In genomic region chr5:150357326-150358260, GRCh38 we compare ENCODE assay signal across 8 cellular contexts. TPM values are rescaled to one million over a fixed set of nuclear protein-coding genes. Genes with fewer than 3 reads are reported as not detected.
DNase-seq lines count a peak whose midpoint lies in the region; ATAC-seq lines count a peak whose summit lies in the region.

Gene TCOF1, plus strand, starts transcription at chr5:150357697. Its CDS starts 50 bp downstream, at chr5:150357747.

- H3K9me3 ChIP-seq in CD8-positive, alpha-beta memory T cell (ENCODE audit: low read length): no peaks in the 10 kb centered on the region

- peaks cover 33% of the 10 kb centered on the region for H3K4me1 ChIP-seq in CD8-positive, alpha-beta memory T cell (ENCODE audit: insufficient read depth, low read length)

- H3K27me3 ChIP-seq in CD8-positive, alpha-beta memory T cell (ENCODE audit: insufficient read depth, low read length, poor library complexity, severe bottlenecking): no peaks in the 10 kb centered on the region

- peak within 1 kb of the TSS; percentile 82 to 97 (median 94) for H3K27ac Mint-ChIP-seq in CD8-positive, alpha-beta memory T cell

- H3K36me3 ChIP-seq in CD8-positive, alpha-beta memory T cell (ENCODE audit: insufficient read depth, low read length): peaks cover 16% of the 10 kb centered on the region

- POLR2A ChIA-PET in CD8-positive, alpha-beta memory T cell (lab: Charles Lee): interaction anchor here (1.6 kb wide), 1 partner anchor 53 kb away, joined by 4 read pairs; no protein-coding TSS in a partner anchor

- peak within 1 kb of the TSS; percentile 78 for H3K27ac ChIP-seq in CD8-positive, alpha-beta memory T cell (ENCODE audit: low read depth, low read length)

- peak; percentile 90 for ATAC-seq in GM19468 (IDR thresholded peaks at IDR 0.05; ENCODE audit: extremely low read depth, unreplicated experiment)

- H3K9me3 Mint-ChIP-seq in CD8-positive, alpha-beta memory T cell: no peaks in the 10 kb centered on the region

- DNase-seq in CD8-positive, alpha-beta memory T cell: peak; percentile 96 to 97 (median 97)
- peak; percentile 77 for DNase-seq in HS-5 (ENCODE audit: low read depth)
- peak; percentile 96 for DNase-seq in NK-92 treated with Interleukin-12 subunit alpha and Interleukin-12 subunit beta, amount 100 ng/mL, for 24 hours (lab: John Stamatoyannopoulos, UW)
- peak; percentile 99 for DNase-seq in activated CD8-positive, alpha-beta memory T cell treated with anti-CD3 and anti-CD28 coated beads for 24 hours
- DNase-seq in effector CD8-positive, alpha-beta T cell (lab: John Stamatoyannopoulos, UW): peak; percentile 97
- DNase-seq in medulla oblongata (ENCODE audit: extremely low spot score): peak; percentile 98
- peak; percentile 95 for DNase-seq in stimulated activated CD8-positive, alpha-beta memory T cell treated with anti-CD3 and anti-CD28 coated beads, Interleukin-12 subunit alpha, Interleukin-12 subunit beta, amount 100 ng/mL, for 1 hour (ENCODE audit: low read depth)

- CTCF ChIA-PET in CD8-positive, alpha-beta memory T cell (lab: Charles Lee): interaction anchor here (1.1 to 1.7 kb wide), 2 partner anchors 55 to 92 kb away, joined by 4 to 8 read pairs; partner anchors contain the start of genes CD74 and RPS14

- H3K4me3 ChIP-seq in CD8-positive, alpha-beta memory T cell (ENCODE audit: low read length): peak within 1 kb of the TSS; percentile 61

- H3K4me3 Mint-ChIP-seq in CD8-positive, alpha-beta memory T cell: peak within 1 kb of the TSS; percentile 81 to 95 (median 90)

- H3K36me3 Mint-ChIP-seq in CD8-positive, alpha-beta memory T cell: peaks cover 0 to 32% (median 9%) of the 10 kb centered on the region in 3 donors

- peaks cover 0 to 2% of the 10 kb centered on the region in 2 donors for H3K27me3 Mint-ChIP-seq in CD8-positive, alpha-beta memory T cell

- peaks cover 49 to 59% (median 51%) of the 10 kb centered on the region in 3 donors for H3K4me1 Mint-ChIP-seq in CD8-positive, alpha-beta memory T cell

RNA-seq across cellular contexts. Expression of gene TCOF1, which starts in this region (rescaled TPM):
- 100 to 1,000 TPM; 116 to 120 TPM for total RNA-seq in CD8-positive, alpha-beta memory T cell
- 33.1 TPM for polyA plus RNA-seq in CD8-positive, alpha-beta memory T cell

Comparison
In these comparisons a context has a peak if more than half of its experiments do, and no peak if none do; other contexts are left out.
1. Peak in every context shown above with its lines: DNase-seq, ATAC-seq, H3K4me3 ChIP-seq and H3K27ac ChIP-seq.